1 cellular context compared by ENCODE assay signal in the genomic region with DNA sequence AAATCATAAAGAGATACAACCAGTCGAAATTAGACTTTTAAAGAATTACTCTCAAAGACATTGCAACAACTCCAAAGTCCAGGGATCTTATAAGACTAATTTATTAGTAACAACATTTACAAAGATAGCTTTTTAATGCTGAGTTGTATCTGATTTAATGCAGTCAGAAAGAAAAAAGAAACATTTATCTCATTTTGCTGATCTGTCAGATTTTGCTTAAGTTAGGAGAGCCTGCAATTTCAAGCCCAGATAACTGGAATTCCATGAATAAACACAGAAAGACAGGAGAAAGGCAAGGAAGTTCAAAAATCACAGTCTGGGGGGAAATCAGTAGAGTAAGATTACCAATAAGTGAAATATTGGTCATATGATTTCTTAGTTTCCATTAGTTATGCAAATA.
A peak's percentile ranks its signal among the peaks of the same experiment; 100 is the strongest.
TF ChIP-seq lines count a peak whose summit lies in the region.

No MANE protein-coding gene starts in this region.

TF ChIP-seq in K562, 482 proteins besides CTCF, POLR2A, EP300 and RAD21 (continued from another document):
- TF ChIP-seq, protein P1, sequence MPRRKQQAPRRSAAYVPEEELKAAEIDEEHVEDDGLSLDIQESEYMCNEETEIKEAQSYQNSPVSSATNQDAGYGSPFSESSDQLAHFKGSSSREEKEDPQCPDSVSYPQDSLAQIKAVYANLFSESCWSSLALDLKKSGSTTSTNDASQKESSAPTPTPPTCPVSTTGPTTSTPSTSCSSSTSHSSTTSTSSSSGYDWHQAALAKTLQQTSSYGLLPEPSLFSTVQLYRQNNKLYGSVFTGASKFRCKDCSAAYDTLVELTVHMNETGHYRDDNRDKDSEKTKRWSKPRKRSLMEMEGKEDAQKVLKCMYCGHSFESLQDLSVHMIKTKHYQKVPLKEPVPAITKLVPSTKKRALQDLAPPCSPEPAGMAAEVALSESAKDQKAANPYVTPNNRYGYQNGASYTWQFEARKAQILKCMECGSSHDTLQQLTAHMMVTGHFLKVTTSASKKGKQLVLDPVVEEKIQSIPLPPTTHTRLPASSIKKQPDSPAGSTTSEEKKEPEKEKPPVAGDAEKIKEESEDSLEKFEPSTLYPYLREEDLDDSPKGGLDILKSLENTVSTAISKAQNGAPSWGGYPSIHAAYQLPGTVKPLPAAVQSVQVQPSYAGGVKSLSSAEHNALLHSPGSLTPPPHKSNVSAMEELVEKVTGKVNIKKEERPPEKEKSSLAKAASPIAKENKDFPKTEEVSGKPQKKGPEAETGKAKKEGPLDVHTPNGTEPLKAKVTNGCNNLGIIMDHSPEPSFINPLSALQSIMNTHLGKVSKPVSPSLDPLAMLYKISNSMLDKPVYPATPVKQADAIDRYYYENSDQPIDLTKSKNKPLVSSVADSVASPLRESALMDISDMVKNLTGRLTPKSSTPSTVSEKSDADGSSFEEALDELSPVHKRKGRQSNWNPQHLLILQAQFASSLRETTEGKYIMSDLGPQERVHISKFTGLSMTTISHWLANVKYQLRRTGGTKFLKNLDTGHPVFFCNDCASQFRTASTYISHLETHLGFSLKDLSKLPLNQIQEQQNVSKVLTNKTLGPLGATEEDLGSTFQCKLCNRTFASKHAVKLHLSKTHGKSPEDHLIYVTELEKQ (CRISPR knock-in tag; IDR thresholded peaks at IDR 0.05) = no peak
- TF ChIP-seq ZKSCAN1 (IDR thresholded peaks at IDR 0.05; ENCODE audit: low read depth, low read length) (no peak), NR2C1 (IDR thresholded peaks at IDR 0.05) (no peak), NR2C1 (tag; IDR thresholded peaks at IDR 0.05) (no peak), MAFF (IDR thresholded peaks at IDR 0.05; ENCODE audit: low read length) (peak; percentile 51), ZKSCAN8 (CRISPR knock-in tag; IDR thresholded peaks at IDR 0.05) (no peak), STAT5B (CRISPR knock-in tag; IDR thresholded peaks at IDR 0.05) (no peak), DACH1 (IDR thresholded peaks at IDR 0.05; ENCODE audit: partially characterized antibody) (no peak), ZNF347 (CRISPR knock-in tag; IDR thresholded peaks at IDR 0.05; ENCODE audit: low read depth) (no peak), MAFK (IDR thresholded peaks at IDR 0.05; ENCODE audit: low read length) (peak; percentile 29; the same call in 1 of the 2 replicates), NEUROD1 (IDR thresholded peaks at IDR 0.05; ENCODE audit: borderline replicate concordance, low read depth, low read length, partially characterized antibody) (no peak), ZNF507 (tag; conservative IDR thresholded peaks at IDR 0.05) (no peak), ZNF165 (CRISPR knock-in tag; IDR thresholded peaks at IDR 0.05; ENCODE audit: borderline replicate concordance) (no peak), MAFG (tag; conservative IDR thresholded peaks at IDR 0.05) (peak; percentile 59), SAP30 (IDR thresholded peaks at IDR 0.05; ENCODE audit: borderline replicate concordance, insufficient read depth, low read depth, low read length, poor library complexity, severe bottlenecking) (no peak), ZNF699 (CRISPR knock-in tag; IDR thresholded peaks at IDR 0.05; ENCODE audit: insufficient replicate concordance) (no peak)
